20 cellular contexts compared by ENCODE assay signal in the genomic region with DNA sequence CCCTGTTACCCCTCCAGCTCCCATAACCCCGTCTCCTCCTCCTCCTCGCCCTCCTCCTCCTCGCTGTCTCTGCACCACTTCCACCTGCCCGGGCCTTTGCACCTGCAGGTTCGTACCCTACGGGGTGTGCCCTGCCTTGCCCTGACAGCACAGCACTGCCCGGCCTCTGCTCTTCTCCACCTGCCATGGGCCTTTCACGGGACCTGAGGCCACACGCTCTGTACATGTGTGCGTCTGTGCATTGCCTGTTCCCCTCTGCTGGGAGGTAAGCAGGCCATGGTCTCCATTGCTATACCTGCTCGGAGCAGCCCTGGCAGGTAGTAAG.
"Had no signal": no experiment of that assay in that cellular context is flagged by ENCODE, and none has a peak within 500 bp of the region (broad histone marks: within the 10 kb centered on the region; RNA-seq: fewer than 3 reads in every experiment).

No MANE protein-coding gene starts in this region.

- H3K27ac ChIP-seq: gastrocnemius medialis, neural progenitor cell, prostate gland, right atrium auricular region, stomach, thyroid gland, vagina had no signal

- H3K4me2 ChIP-seq: neural progenitor cell, smooth muscle cell had no signal

- H3K4me1 ChIP-seq: gastrocnemius medialis, prostate gland, right atrium auricular region, thyroid gland, vagina had no signal

- H3K9ac ChIP-seq: neural progenitor cell had no signal

- H3K4me3 ChIP-seq: gastrocnemius medialis, lung, neural progenitor cell, prostate gland, right atrium auricular region, smooth muscle cell, stomach, thyroid gland, vagina had no signal

- FAIRE-seq: keratinocyte had no signal

- H3K9me3 ChIP-seq: gastrocnemius medialis, prostate gland, right atrium auricular region, stomach, thyroid gland, vagina had no signal

- H3K27ac Mint-ChIP-seq: memory B cell; nephron; neural progenitor cell; stimulated activated effector memory CD8-positive, alpha-beta T cell treated with anti-CD3 and anti-CD28 coated beads, Interleukin-12 subunit alpha, Interleukin-12 subunit beta, amount 100 ng/mL, for 72 hours had no signal

- DNase-seq: cortex of kidney; gastrocnemius medialis; head of caudate nucleus; stimulated activated CD4-positive, alpha-beta T cell treated with anti-CD3 and anti-CD28 coated beads, Interleukin-2, amount 100 ng/mL, for 24 hours; stimulated activated CD4-positive, alpha-beta T cell treated with anti-CD3 and anti-CD28 coated beads, Interleukin-4, amount 100 ng/mL, for 24 hours; stimulated activated naive CD4-positive, alpha-beta T cell treated with Interleukin-2 at 50 U/mL for 16 hours; stomach; thyroid gland had no signal

- ATAC-seq: gastrocnemius medialis; left lobe of liver; sciatic nerve; stimulated activated effector memory CD8-positive, alpha-beta T cell treated with anti-CD3 and anti-CD28 coated beads, Interleukin-12 subunit alpha, Interleukin-12 subunit beta, amount 100 ng/mL, for 72 hours had no signal

- H3K9me3 Mint-ChIP-seq: nephron; stimulated activated effector memory CD8-positive, alpha-beta T cell treated with anti-CD3 and anti-CD28 coated beads, Interleukin-12 subunit alpha, Interleukin-12 subunit beta, amount 100 ng/mL, for 72 hours had no signal

- H3K36me3 Mint-ChIP-seq: neural progenitor cell; stimulated activated effector memory CD8-positive, alpha-beta T cell treated with anti-CD3 and anti-CD28 coated beads, Interleukin-12 subunit alpha, Interleukin-12 subunit beta, amount 100 ng/mL, for 72 hours had no signal

- H3K4me3 Mint-ChIP-seq: memory B cell; nephron; neural progenitor cell; stimulated activated effector memory CD8-positive, alpha-beta T cell treated with anti-CD3 and anti-CD28 coated beads, Interleukin-12 subunit alpha, Interleukin-12 subunit beta, amount 100 ng/mL, for 72 hours had no signal

- H3K27me3 ChIP-seq: right atrium auricular region, thyroid gland, vagina had no signal

- H3K36me3 ChIP-seq: gastrocnemius medialis, neural progenitor cell, prostate gland, right atrium auricular region, stomach, thyroid gland, vagina had no signal

- H2AFZ ChIP-seq: neural progenitor cell had no signal
